ENCODE assay signal across 14 cellular contexts in genomic region chr2:150296795-150297546, GRCh38.
A peak's percentile ranks its signal among the peaks of the same experiment; 100 is the strongest.
DNase-seq lines count a peak whose midpoint lies in the region; ATAC-seq, FAIRE-seq and TF ChIP-seq lines count a peak whose summit lies in the region.
"Had no signal": no experiment of that assay in that cellular context is flagged by ENCODE, and none has a peak within 500 bp of the region (broad histone marks: within the 10 kb centered on the region; RNA-seq: fewer than 3 reads in every experiment).

No MANE protein-coding gene starts in this region.

- no peaks in the 10 kb centered on the region for H3K9me1 ChIP-seq in endothelial cell of umbilical vein (replicated peaks; ENCODE audit: control insufficient read depth, extremely low read depth, insufficient read depth, low read length)

- BruUV-seq in endothelial cell of umbilical vein (replicated peaks; lab: Mats Ljungman, UMichigan) = TSS peak; percentile 45

- intact Hi-C loops in endothelial cell of umbilical vein (cut with micrococcal nuclease) = loop anchor here (1.0 to 5.0 kb wide), 5 partner anchors 114 to 190 kb away; partner anchors contain the start of gene RND3

- H3K9me3 ChIP-seq in endothelial cell of umbilical vein (replicated peaks; ENCODE audit: control insufficient read depth, insufficient read depth, low read length) = no peaks in the 10 kb centered on the region
- no peaks in the 10 kb centered on the region for H3K9me3 ChIP-seq in upper lobe of left lung

- H3K4me1 Mint-ChIP-seq in progenitor cell of endocrine pancreas (ENCODE audit: low read depth) = peaks cover 12% of the 10 kb centered on the region

- peak; percentile 88 for FAIRE-seq in endothelial cell of umbilical vein (lab: Jason Lieb, UNC)
- FAIRE-seq: urothelium cell line had no signal

- H3K79me2 ChIP-seq in endothelial cell of umbilical vein (ENCODE audit: control insufficient read depth, insufficient read depth, low read length) = no peaks in the 10 kb centered on the region

- no peak overlapping the region for H3K4me3 Mint-ChIP-seq in progenitor cell of endocrine pancreas (ENCODE audit: low read depth)

- H3K27me3 ChIP-seq in endothelial cell of umbilical vein (ENCODE audit: control insufficient read depth in 2 of 2, insufficient read depth in 2 of 2, low read length in 2 of 2) (no peaks in the 10 kb centered on the region), upper lobe of left lung (no peaks in the 10 kb centered on the region)
- H3K27me3 ChIP-seq: adrenal gland, BLaER1, spleen had no signal

- H3K9me3 Mint-ChIP-seq in progenitor cell of endocrine pancreas (ENCODE audit: low read depth) = peaks cover 17% of the 10 kb centered on the region

- POLR2A ChIA-PET in endothelial cell of umbilical vein (lab: Charles Lee) = no interaction called here

- TF ChIP-seq POLR2A in endothelial cell of umbilical vein (IDR thresholded peaks at IDR 0.05; ENCODE audit: low read depth, low read length) (no peak), upper lobe of left lung (IDR thresholded peaks at IDR 0.05) (no peak)

- H3K27ac ChIP-seq in endothelial cell of umbilical vein (ENCODE audit: insufficient read depth, low read depth, low read length) (peak overlapping the region; percentile 81), upper lobe of left lung (no peak overlapping the region)
- H3K27ac ChIP-seq: adrenal gland, BLaER1, spleen had no signal

- peak overlapping the region; percentile 34 for H2AFZ ChIP-seq in endothelial cell of umbilical vein (ENCODE audit: low read depth, low read length)

- H3K4me1 ChIP-seq in endothelial cell of umbilical vein (ENCODE audit: control insufficient read depth, extremely low read depth, insufficient read depth, low read length) (peaks cover 17% of the 10 kb centered on the region), upper lobe of left lung (peaks cover 0 to 3% (median 0%) of the 10 kb centered on the region in 4 donors)
- H3K4me1 ChIP-seq: adrenal gland, spleen had no signal

- no peak overlapping the region for H3K27ac Mint-ChIP-seq in progenitor cell of endocrine pancreas

- ATAC-seq in HG03175 (IDR thresholded peaks at IDR 0.05; ENCODE audit: unreplicated experiment) = no peak
- ATAC-seq in upper lobe of left lung (ENCODE audit: low FRiP score in 2 of 2) = no peak

- CTCF ChIA-PET in endothelial cell of umbilical vein (lab: Charles Lee) = interaction anchor here (0.7 to 1.0 kb wide), 2 partner anchors 35 to 129 kb away, joined by 3 to 4 read pairs; no protein-coding TSS in a partner anchor

- H3K36me3 ChIP-seq in endothelial cell of umbilical vein (ENCODE audit: control insufficient read depth in 2 of 2, extremely low read depth in 1 of 2, insufficient read depth in 2 of 2, low read length in 2 of 2) = no peaks in the 10 kb centered on the region
- H3K36me3 ChIP-seq in upper lobe of left lung = no peaks in the 10 kb centered on the region
- H3K36me3 ChIP-seq: adrenal gland, BLaER1, spleen had no signal

- dilution Hi-C loops in endothelial cell of umbilical vein (cut with MboI; ENCODE audit: extremely low pct_ligation_motif_present, low sequenced_read_pairs) = no loop called here

- no peaks in the 10 kb centered on the region for H4K20me1 ChIP-seq in endothelial cell of umbilical vein (replicated peaks; ENCODE audit: control insufficient read depth, extremely low read depth, insufficient read depth, low read length)
- H4K20me1 ChIP-seq: BLaER1 had no signal

- H3K36me3 Mint-ChIP-seq in progenitor cell of endocrine pancreas (ENCODE audit: insufficient read depth) = peaks cover 3% of the 10 kb centered on the region

- H3K4me3 ChIP-seq in AG10803 (ENCODE audit: low read length) (no peak overlapping the region), endothelial cell of umbilical vein (replicated peaks in 1 of 3; ENCODE audit: insufficient read depth in 1 of 3, low read depth in 1 of 3, low read length in 3 of 3) (no peak overlapping the region), upper lobe of left lung (no peak overlapping the region)
- H3K4me3 ChIP-seq: adrenal gland, BLaER1, spleen had no signal

- H3K9ac ChIP-seq in endothelial cell of umbilical vein (replicated peaks; ENCODE audit: extremely low read depth, insufficient read depth, low read length) = peak overlapping the region; percentile 11
- H3K9ac ChIP-seq: BLaER1 had no signal

- no peaks in the 10 kb centered on the region for H3K27me3 Mint-ChIP-seq in progenitor cell of endocrine pancreas

- peak overlapping the region; percentile 64 for H3K4me2 ChIP-seq in endothelial cell of umbilical vein (ENCODE audit: insufficient read depth, low read length)
- H3K4me2 ChIP-seq: BLaER1 had no signal

- no peak for TF ChIP-seq EP300 in upper lobe of left lung (IDR thresholded peaks at IDR 0.05)

- no peak for TF ChIP-seq CTCF in AG10803 (conservative IDR thresholded peaks at IDR 0.05; ENCODE audit: low read length)
- no peak for TF ChIP-seq CTCF in endothelial cell of umbilical vein (IDR thresholded peaks at IDR 0.05; ENCODE audit: extremely low read depth in 1 of 2, insufficient read depth in 1 of 2, low read depth in 1 of 2, low read length in 2 of 2)
- no peak for TF ChIP-seq CTCF in progenitor cell of endocrine pancreas (IDR thresholded peaks at IDR 0.05; ENCODE audit: unreplicated experiment)
- no peak for TF ChIP-seq CTCF in upper lobe of left lung (IDR thresholded peaks at IDR 0.05)

- DNase-seq in AG10803 (ENCODE audit: low read depth) (peak; percentile 60), NCI-H1092 treated with DMSO at 0.1 percent for 48 hours (lab: John Stamatoyannopoulos, UW) (peak; percentile 36), endothelial cell of umbilical vein (ENCODE audit: low read depth, low spot score) (peak; percentile 92), lung microvascular endothelial cell (ENCODE audit: low read depth in 2 of 2) (peak; percentile 86 to 96), progenitor cell of endocrine pancreas (ENCODE audit: low spot score, unreplicated experiment) (no peak), mucosa of gallbladder (ENCODE audit: low spot score) (no peak), upper lobe of left lung (no peak)
- DNase-seq: adrenal gland, GF-D8, NCI-H2171, spleen had no signal

TF ChIP-seq in endothelial cell of umbilical vein, 7 proteins besides CTCF, POLR2A, EP300 and RAD21:
- TF ChIP-seq EZH2 (IDR thresholded peaks at IDR 0.05; ENCODE audit: borderline replicate concordance, low read depth, low read length, severe bottlenecking) = no peak
- peak; percentile 80 for TF ChIP-seq JUN (IDR thresholded peaks at IDR 0.05; ENCODE audit: borderline replicate concordance, insufficient read depth, insufficient read length, low read depth)
- peak; percentile 81 for TF ChIP-seq FOS (IDR thresholded peaks at IDR 0.05; ENCODE audit: borderline replicate concordance, insufficient read depth, low read length)
- peak; percentile 80 for TF ChIP-seq POLR2AphosphoS5 (IDR thresholded peaks at IDR 0.05; ENCODE audit: insufficient read depth, low read depth, low read length)
- no peak for TF ChIP-seq GATA2 (IDR thresholded peaks at IDR 0.05; ENCODE audit: insufficient read depth, insufficient read length, low read depth, low read length)
- no peak for TF ChIP-seq MAX (IDR thresholded peaks at IDR 0.05; ENCODE audit: insufficient read depth, insufficient read length)
- TF ChIP-seq MYC (IDR thresholded peaks at IDR 0.05; ENCODE audit: low read depth, low read length) = no peak

Comparison
In these comparisons a context has a peak if more than half of its experiments do, and no peak if none do; other contexts are left out.
1. DNase-seq: peak in AG10803 (single experiment), NCI-H1092 treated with DMSO at 0.1 percent for 48 hours (single experiment), endothelial cell of umbilical vein (single experiment) and lung microvascular endothelial cell (2 of 2); none in progenitor cell of endocrine pancreas (single experiment), mucosa of gallbladder (single experiment) and upper lobe of left lung (0 of 2).